In the genomic region with DNA sequence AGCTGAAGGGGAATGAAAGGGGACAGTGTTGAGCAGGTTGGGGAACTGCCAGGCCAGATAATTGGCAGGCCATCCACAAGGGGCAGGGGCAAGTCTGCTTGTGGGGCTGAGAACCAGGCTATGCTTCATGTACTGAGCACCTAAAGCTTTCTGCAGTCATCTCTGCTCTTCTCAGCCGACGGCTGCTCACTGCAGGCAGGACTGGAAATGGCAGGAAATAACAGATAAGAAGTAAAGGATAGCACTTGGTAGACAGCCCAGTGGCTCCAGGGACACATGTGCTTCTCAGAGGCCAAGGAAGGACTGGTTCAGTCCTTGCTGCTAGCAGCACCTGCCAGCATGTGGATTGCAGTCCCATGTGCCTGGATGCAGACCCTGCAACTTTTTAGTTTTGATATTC, we compare ENCODE assay signal across 1 cellular context.
TF ChIP-seq lines count a peak whose summit lies in the region.

No MANE protein-coding gene starts in this region.

TF ChIP-seq in HEK293T, 16 proteins besides CTCF, POLR2A, EP300 and RAD21 (continued from another document):
- TF ChIP-seq SUZ12 (IDR thresholded peaks at IDR 0.05), result no peak
- no peak for TF ChIP-seq ELF4 (IDR thresholded peaks at IDR 0.05)
- no peak for TF ChIP-seq TARDBP (IDR thresholded peaks at IDR 0.05)
